ENCODE assay signal across 24 cellular contexts in the genomic region with DNA sequence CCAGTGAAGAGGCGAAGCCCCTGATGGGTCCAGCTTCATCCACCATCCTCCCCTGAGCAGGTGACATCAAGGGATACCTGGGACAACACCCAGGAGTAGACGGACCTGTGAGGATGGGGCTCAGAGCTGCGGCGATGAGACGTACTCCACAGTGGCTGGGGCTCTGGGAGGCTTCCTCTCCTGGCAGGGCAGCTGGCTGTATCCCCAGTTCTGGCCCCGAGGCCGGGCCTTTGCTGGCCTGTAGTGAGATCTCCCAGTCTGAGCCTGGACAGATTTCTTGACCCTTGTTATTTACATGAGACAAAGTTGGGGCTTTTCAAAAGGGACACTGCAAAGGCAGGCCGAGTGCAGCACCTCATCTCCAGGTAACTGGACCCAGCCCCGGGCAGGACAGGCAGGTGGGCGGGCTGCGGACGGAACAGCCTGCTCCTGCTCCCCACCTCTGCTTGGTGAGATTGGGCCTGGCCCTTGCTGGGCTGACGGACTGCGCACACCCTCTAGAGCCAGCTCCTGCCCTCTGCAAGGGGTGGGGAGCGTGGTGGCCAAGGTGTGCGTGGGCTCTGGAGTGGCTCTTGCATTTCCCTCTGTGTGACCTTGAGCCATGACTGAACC.
"Had no signal": no experiment of that assay in that cellular context is flagged by ENCODE, and none has a peak within 500 bp of the region (broad histone marks: within the 10 kb centered on the region; RNA-seq: fewer than 3 reads in every experiment).

No MANE protein-coding gene starts in this region.

- H3K27ac ChIP-seq: ascending aorta, breast epithelium, epithelial cell of prostate, esophagus squamous epithelium, VCaP had no signal

- H3K36me3 ChIP-seq: breast epithelium had no signal

- H3K27me3 ChIP-seq: ascending aorta, breast epithelium, esophagus squamous epithelium, gastroesophageal sphincter had no signal

- H3K4me3 ChIP-seq: ascending aorta, breast epithelium, esophagus squamous epithelium, gastroesophageal sphincter had no signal

- H3K4me1 ChIP-seq: ascending aorta, breast epithelium, esophagus squamous epithelium had no signal

- H3K9me3 ChIP-seq: ascending aorta, breast epithelium, esophagus squamous epithelium, gastroesophageal sphincter had no signal

- DNase-seq: activated CD4-positive, alpha-beta memory T cell treated with anti-CD3 and anti-CD28 coated beads, Interleukin-2, amount 10 ng/mL, durations not matched to agents 7 days and 5 days; activated CD4-positive, alpha-beta T cell treated with anti-CD3 and anti-CD28 coated beads for 1 hour; activated CD4-positive, alpha-beta T cell treated with anti-CD3 and anti-CD28 coated beads for 4 hours; activated CD4-positive, alpha-beta T cell treated with anti-CD3 and anti-CD28 coated beads, Interleukin-2, amount 10 ng/mL, durations not matched to agents 7 days and 5 days; activated CD4-positive, alpha-beta T cell treated with anti-CD3 and anti-CD28 coated beads, Interleukin-2, amount 50 U/mL, for 4 hours; activated CD8-positive, alpha-beta memory T cell treated with anti-CD3 and anti-CD28 coated beads, Interleukin-2, amount 50 U/mL, for 48 hours; activated gamma-delta T cell; activated naive CD4-positive, alpha-beta T cell; activated naive CD4-positive, alpha-beta T cell treated with anti-CD3 and anti-CD28 coated beads, Interleukin-2, amount 10 ng/mL, durations not matched to agents 7 days and 5 days; activated naive CD8-positive, alpha-beta T cell treated with anti-CD3 and anti-CD28 coated beads, Interleukin-2, amount 10 ng/mL, durations not matched to agents 7 days and 5 days; activated T-cell treated with anti-CD3 and anti-CD28 coated beads for 4 hours; activated T-cell treated with anti-CD3 and anti-CD28 coated beads, Interleukin-2, amount 50 U/mL, for 24 hours; activated T-cell treated with anti-CD3 and anti-CD28 coated beads, Interleukin-2, amount 50 U/mL, for 72 hours; caudate nucleus; effector CD8-positive, alpha-beta T cell; esophagus squamous epithelium; foreskin melanocyte; T-helper 1 cell; T-helper 17 cell had no signal
